ENCODE assay signal across 8 cellular contexts in genomic region chr5:43039115-43039467, GRCh38. TPM values are rescaled to one million over a fixed set of nuclear protein-coding genes. Genes with fewer than 3 reads are reported as not detected.
DNase-seq lines count a peak whose midpoint lies in the region; ATAC-seq, FAIRE-seq and TF ChIP-seq lines count a peak whose summit lies in the region.

No MANE protein-coding gene starts in this region.

- H3K9me3 Mint-ChIP-seq in H9 = peaks cover 0 to 5% of the 10 kb centered on the region in 2 experiments; a peak in 2 of 5 replicates

- peak overlapping the region; percentile 74 for H3K4me2 ChIP-seq in H9 (ENCODE audit: insufficient read depth, insufficient read length, low read length)

- H3T11ph ChIP-seq in H9 (ENCODE audit: low read length) = no peak overlapping the region

- no peak overlapping the region for H2BK15ac ChIP-seq in H9 (ENCODE audit: low read depth, low read length)

- no peak overlapping the region for H3K56ac ChIP-seq in H9 (ENCODE audit: insufficient read length, low read depth, low read length)

- H2BK20ac ChIP-seq in H9 (ENCODE audit: low read depth, low read length, poor library complexity, severe bottlenecking) = no peak overlapping the region

- H3K79me2 ChIP-seq in H9 (ENCODE audit: insufficient read depth, low read length) = no peaks in the 10 kb centered on the region

- no peak overlapping the region for H4K91ac ChIP-seq in H9 (ENCODE audit: insufficient read length, low read depth, low read length)

- H4K5ac ChIP-seq in H9 (ENCODE audit: insufficient read length, low read depth, low read length) = no peak overlapping the region

- H3K4me1 Mint-ChIP-seq in H9 = peaks cover 37 to 38% of the 10 kb centered on the region in 2 experiments

- H3K9ac ChIP-seq in H9 (ENCODE audit: extremely low read depth, insufficient read length, low read length) = no peak overlapping the region
- peak overlapping the region; percentile 76 to 97 (median 93) for H3K9ac ChIP-seq in skeletal muscle tissue (ENCODE audit: low read depth in 1 of 3, low read length in 3 of 3)

- H2AK5ac ChIP-seq in H9 (ENCODE audit: insufficient read length, low read length) = no peak overlapping the region

- H2AFZ ChIP-seq in H9 (ENCODE audit: low read length) = no peak overlapping the region

- H3K36me3 Mint-ChIP-seq in H9 (ENCODE audit: insufficient read depth in 1 of 3, low read depth in 3 of 3) = no peaks in the 10 kb centered on the region; a peak in 1 of 7 replicates

- DNase-seq in H9 (no peak), frontal cortex (ENCODE audit: low spot score in 2 of 2) (no peak), NCI-H1694 treated with DMSO at 0.1 percent for 48 hours (lab: John Stamatoyannopoulos, UW) (no peak), DMS153 treated with DMSO at 0.1 percent for 48 hours (lab: John Stamatoyannopoulos, UW; ENCODE audit: unreplicated experiment) (no peak), DMS 273 treated with DMSO at 0.1 percent for 48 hours (lab: John Stamatoyannopoulos, UW) (no peak)

- no peak overlapping the region for H3K23ac ChIP-seq in H9 (ENCODE audit: insufficient read length, low read depth, low read length)

- no peak overlapping the region for H3K14ac ChIP-seq in H9 (ENCODE audit: insufficient read depth, low read length)

- H3K4me3 ChIP-seq in skeletal muscle tissue (ENCODE audit: low read length in 3 of 3) = peak overlapping the region; percentile 90 to 96 (median 92)

- H3K79me1 ChIP-seq in H9 (ENCODE audit: insufficient read depth, low read depth, low read length, poor library complexity, severe bottlenecking) = no peaks in the 10 kb centered on the region

- peaks cover 86% of the 10 kb centered on the region for H3K27me3 ChIP-seq in H9 (ENCODE audit: insufficient read depth, low read length)
- H3K27me3 ChIP-seq in skeletal muscle tissue (ENCODE audit: control insufficient read depth in 3 of 3, insufficient read depth in 3 of 3, low read length in 3 of 3) = no peaks in the 10 kb centered on the region

- no peak for ATAC-seq in HG03342 (IDR thresholded peaks at IDR 0.05; ENCODE audit: unreplicated experiment)

- no peak overlapping the region for H2BK5ac ChIP-seq in H9 (ENCODE audit: insufficient read length, low read length)

- peaks cover 11% of the 10 kb centered on the region for H3K23me2 ChIP-seq in H9 (ENCODE audit: insufficient read length, low read depth, low read length, poor library complexity, severe bottlenecking)

- TF ChIP-seq CTCF in H9 (conservative IDR thresholded peaks at IDR 0.05) = no peak
- TF ChIP-seq CTCF in VCaP (conservative IDR thresholded peaks at IDR 0.05) = no peak

- no peaks in the 10 kb centered on the region for H4K20me1 ChIP-seq in H9 (ENCODE audit: control insufficient read depth, insufficient read depth, insufficient read length)

- peak overlapping the region; percentile 19 to 27; a peak in 1 of 5 replicates for H3K4me3 Mint-ChIP-seq in H9

- H3K18ac ChIP-seq in H9 (ENCODE audit: insufficient read length, low read depth, low read length) = no peak overlapping the region

- H2BK120ac ChIP-seq in H9 (ENCODE audit: low read depth, low read length, poor library complexity, severe bottlenecking) = no peak overlapping the region

- no peaks in the 10 kb centered on the region for H3K36me3 ChIP-seq in skeletal muscle tissue (ENCODE audit: control insufficient read depth in 3 of 3, insufficient read depth in 3 of 3, low read length in 3 of 3)

- H3K27ac ChIP-seq in H9 (ENCODE audit: insufficient read length, low read depth, low read length) = no peak overlapping the region
- peak overlapping the region; percentile 89 for H3K27ac ChIP-seq in VCaP
- H3K27ac ChIP-seq in skeletal muscle tissue (ENCODE audit: low read depth, low read length) = peak overlapping the region; percentile 98

- H3K9me3 ChIP-seq in H9 (ENCODE audit: control insufficient read depth, low read depth, low read length) (no peaks in the 10 kb centered on the region), skeletal muscle tissue (ENCODE audit: control insufficient read depth in 3 of 3, low read length in 3 of 3) (no peaks in the 10 kb centered on the region)

- no peak overlapping the region for H3K27ac Mint-ChIP-seq in H9

- FAIRE-seq in frontal cortex (lab: Jason Lieb, UNC) = peak; percentile 53

- H3K4me1 ChIP-seq in H9 (ENCODE audit: insufficient read depth, low read length) (peaks cover 2% of the 10 kb centered on the region; the same call in 1 of the 2 replicates), skeletal muscle tissue (ENCODE audit: control insufficient read depth in 3 of 3, insufficient read depth in 3 of 3, low read length in 3 of 3) (peaks cover 18 to 34% (median 26%) of the 10 kb centered on the region in 3 donors)

- peaks cover 94% of the 10 kb centered on the region for H3K27me3 Mint-ChIP-seq in H9 (ENCODE audit: low read depth)

- WGBS in H9 (ENCODE audit: extremely low coverage, insufficient read length, low lambda C conversion rate) = no CpG with 5 or more reads among the region's 6 CpGs

- H4K8ac ChIP-seq in H9 (replicated peaks; ENCODE audit: insufficient read length, low read depth, low read length) = no peak overlapping the region

- H2BK12ac ChIP-seq in H9 (ENCODE audit: insufficient read length, low read depth, low read length) = no peak overlapping the region

- H3K4ac ChIP-seq in H9 (ENCODE audit: low read depth, low read length) = no peak overlapping the region

RNA-seq across cellular contexts. Expression of gene ANXA2R, which starts 1.0 kb away (rescaled TPM):
- total RNA-seq in H9 (2021) (0.20 and 0.22 TPM in 2 replicates), frontal cortex (0.41 TPM), skeletal muscle tissue (1.6 TPM)
